8 cellular contexts compared by ENCODE assay signal in genomic region chr10:28984431-28984830, GRCh38.
DNase-seq lines count a peak whose midpoint lies in the region; ATAC-seq and TF ChIP-seq lines count a peak whose summit lies in the region.

No MANE protein-coding gene starts in this region.

- peak; percentile 86 for DNase-seq in Caki2 (ENCODE audit: low read depth)
- peak; percentile 80 for DNase-seq in NCI-H2196 treated with DMSO at 0.1 percent for 48 hours (lab: John Stamatoyannopoulos, UW; ENCODE audit: unreplicated experiment)
- DNase-seq in choroid plexus epithelial cell (ENCODE audit: low read depth), result peak; percentile 93
- DNase-seq in lung microvascular endothelial cell (ENCODE audit: low read depth in 2 of 2), result peak; percentile 90 to 91
- DNase-seq in NCI-H2171 (lab: John Stamatoyannopoulos, UW), result no peak
- no peak for DNase-seq in cerebellar nuclear complex (lab: John Stamatoyannopoulos, UW)
- DNase-seq in DMS 273 treated with DMSO at 0.1 percent for 48 hours (lab: John Stamatoyannopoulos, UW), result no peak

- no peak overlapping the region for H3K4me3 ChIP-seq in choroid plexus epithelial cell (ENCODE audit: low read depth, low read length)

- TF ChIP-seq CTCF in choroid plexus epithelial cell (conservative IDR thresholded peaks at IDR 0.05; ENCODE audit: low read depth, low read length), result peak; percentile 5

- in situ Hi-C loops in Caki2 (cut with HindIII; ENCODE audit: low pct_unique_long_range_greater_than_20kb, low sequenced_read_pairs), result no loop called here

- ATAC-seq in GM21786 (IDR thresholded peaks at IDR 0.05; ENCODE audit: unreplicated experiment), result peak; percentile 92

Comparison
In these comparisons a context has a peak if more than half of its experiments do, and no peak if none do; other contexts are left out.
1. DNase-seq: peak in Caki2 (single experiment), NCI-H2196 treated with DMSO at 0.1 percent for 48 hours (single experiment), choroid plexus epithelial cell (single experiment) and lung microvascular endothelial cell (2 of 2); none in NCI-H2171 (single experiment), cerebellar nuclear complex (0 of 2) and DMS 273 treated with DMSO at 0.1 percent for 48 hours (single experiment).